In genomic region chr1:55527831-55528230, GRCh38 we compare ENCODE assay signal across 30 cellular contexts.
"Had no signal": no experiment of that assay in that cellular context is flagged by ENCODE, and none has a peak within 500 bp of the region (broad histone marks: within the 10 kb centered on the region; RNA-seq: fewer than 3 reads in every experiment).

No MANE protein-coding gene starts in this region.

- H3K4me2 ChIP-seq: PC-9 had no signal

- DNase-seq: Kasumi-1, KG1, MG63, NCI-H1048, NCI-H1092 treated with DMSO at 0.1 percent for 48 hours, NCI-H1105 treated with DMSO at 0.1 percent for 48 hours, NCI-H1417, NCI-H1436, NCI-H146, NCI-H1694, NCI-H187, NCI-H1930, NCI-H2029 treated with DMSO at 0.1 percent for 48 hours, NCI-H2081 treated with DMSO at 0.1 percent for 48 hours, NCI-H2107, NCI-H2171, NCI-H226, NCI-H446 treated with DMSO at 0.1 percent for 48 hours, NCI-H510A, NCI-H526 treated with DMSO at 0.1 percent for 48 hours, NCI-H774, PC-9, SHP77, SIG-M5, SJCRH30 had no signal

- H3K4me1 ChIP-seq: SJCRH30 had no signal

- H3K36me3 ChIP-seq: MG63, SJCRH30 had no signal

- H3K27me3 ChIP-seq: MG63, SJCRH30 had no signal

- ATAC-seq: Panc1, Right ventricle myocardium inferior, SK-N-SH treated with all-trans-retinoic acid at 6 μM for 48 hours had no signal

- H2AFZ ChIP-seq: PC-9 had no signal

- H3K4me3 ChIP-seq: MG63, PC-9, SJCRH30, SK-N-MC had no signal

- H3K9me3 ChIP-seq: MG63, SJCRH30 had no signal

- H3K27ac ChIP-seq: PC-9, RWPE1, SJCRH30, SK-N-MC had no signal
